Comparison of ENCODE assay signal across 3 cellular contexts in genomic region chr6:28117386-28118050, GRCh38.
TF ChIP-seq lines count a peak whose summit lies in the region.

No MANE protein-coding gene starts in this region.

TF ChIP-seq in SK-N-SH, 30 proteins besides CTCF, POLR2A, EP300 and RAD21:
- TF ChIP-seq USF2 (IDR thresholded peaks at IDR 0.05; ENCODE audit: borderline replicate concordance, low read depth, low read length) (no peak), SMC3 (IDR thresholded peaks at IDR 0.05; ENCODE audit: low read depth, low read length) (no peak)

TF ChIP-seq in SK-N-SH treated with all-trans-retinoic acid at 6 μM for 48 hours, 23 proteins besides CTCF, POLR2A, EP300 and RAD21:
- TF ChIP-seq GLIS3 (CRISPR knock-in tag; IDR thresholded peaks at IDR 0.05) (no peak), TCF4 (CRISPR knock-in tag; IDR thresholded peaks at IDR 0.05; ENCODE audit: borderline replicate concordance) (no peak), OSR1 (CRISPR knock-in tag; IDR thresholded peaks at IDR 0.05) (no peak), ZFP3 (CRISPR knock-in tag; IDR thresholded peaks at IDR 0.05) (no peak), PATZ1 (CRISPR knock-in tag; IDR thresholded peaks at IDR 0.05; ENCODE audit: borderline replicate concordance) (no peak), ZNF565 (CRISPR knock-in tag; conservative IDR thresholded peaks at IDR 0.05; ENCODE audit: low read depth) (no peak), ESRRG (CRISPR knock-in tag; IDR thresholded peaks at IDR 0.05) (no peak), ARNTL (CRISPR knock-in tag; IDR thresholded peaks at IDR 0.05; ENCODE audit: borderline replicate concordance, low read depth) (no peak), ZC3H10 (CRISPR knock-in tag; IDR thresholded peaks at IDR 0.05) (no peak), ISL1 (CRISPR knock-in tag; IDR thresholded peaks at IDR 0.05) (no peak), POU6F1 (CRISPR knock-in tag; IDR thresholded peaks at IDR 0.05; ENCODE audit: borderline replicate concordance, low read depth) (no peak), ZNF8 (CRISPR knock-in tag; IDR thresholded peaks at IDR 0.05) (no peak), BACH2 (CRISPR knock-in tag; IDR thresholded peaks at IDR 0.05; ENCODE audit: borderline replicate concordance) (no peak), TOX (CRISPR knock-in tag; IDR thresholded peaks at IDR 0.05; ENCODE audit: borderline replicate concordance) (no peak)
- TF ChIP-seq, protein P1, sequence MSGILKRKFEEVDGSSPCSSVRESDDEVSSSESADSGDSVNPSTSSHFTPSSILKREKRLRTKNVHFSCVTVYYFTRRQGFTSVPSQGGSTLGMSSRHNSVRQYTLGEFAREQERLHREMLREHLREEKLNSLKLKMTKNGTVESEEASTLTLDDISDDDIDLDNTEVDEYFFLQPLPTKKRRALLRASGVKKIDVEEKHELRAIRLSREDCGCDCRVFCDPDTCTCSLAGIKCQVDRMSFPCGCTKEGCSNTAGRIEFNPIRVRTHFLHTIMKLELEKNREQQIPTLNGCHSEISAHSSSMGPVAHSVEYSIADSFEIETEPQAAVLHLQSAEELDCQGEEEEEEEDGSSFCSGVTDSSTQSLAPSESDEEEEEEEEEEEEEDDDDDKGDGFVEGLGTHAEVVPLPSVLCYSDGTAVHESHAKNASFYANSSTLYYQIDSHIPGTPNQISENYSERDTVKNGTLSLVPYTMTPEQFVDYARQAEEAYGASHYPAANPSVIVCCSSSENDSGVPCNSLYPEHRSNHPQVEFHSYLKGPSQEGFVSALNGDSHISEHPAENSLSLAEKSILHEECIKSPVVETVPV (CRISPR knock-in tag; IDR thresholded peaks at IDR 0.05) = no peak
- TF ChIP-seq, protein P2, sequence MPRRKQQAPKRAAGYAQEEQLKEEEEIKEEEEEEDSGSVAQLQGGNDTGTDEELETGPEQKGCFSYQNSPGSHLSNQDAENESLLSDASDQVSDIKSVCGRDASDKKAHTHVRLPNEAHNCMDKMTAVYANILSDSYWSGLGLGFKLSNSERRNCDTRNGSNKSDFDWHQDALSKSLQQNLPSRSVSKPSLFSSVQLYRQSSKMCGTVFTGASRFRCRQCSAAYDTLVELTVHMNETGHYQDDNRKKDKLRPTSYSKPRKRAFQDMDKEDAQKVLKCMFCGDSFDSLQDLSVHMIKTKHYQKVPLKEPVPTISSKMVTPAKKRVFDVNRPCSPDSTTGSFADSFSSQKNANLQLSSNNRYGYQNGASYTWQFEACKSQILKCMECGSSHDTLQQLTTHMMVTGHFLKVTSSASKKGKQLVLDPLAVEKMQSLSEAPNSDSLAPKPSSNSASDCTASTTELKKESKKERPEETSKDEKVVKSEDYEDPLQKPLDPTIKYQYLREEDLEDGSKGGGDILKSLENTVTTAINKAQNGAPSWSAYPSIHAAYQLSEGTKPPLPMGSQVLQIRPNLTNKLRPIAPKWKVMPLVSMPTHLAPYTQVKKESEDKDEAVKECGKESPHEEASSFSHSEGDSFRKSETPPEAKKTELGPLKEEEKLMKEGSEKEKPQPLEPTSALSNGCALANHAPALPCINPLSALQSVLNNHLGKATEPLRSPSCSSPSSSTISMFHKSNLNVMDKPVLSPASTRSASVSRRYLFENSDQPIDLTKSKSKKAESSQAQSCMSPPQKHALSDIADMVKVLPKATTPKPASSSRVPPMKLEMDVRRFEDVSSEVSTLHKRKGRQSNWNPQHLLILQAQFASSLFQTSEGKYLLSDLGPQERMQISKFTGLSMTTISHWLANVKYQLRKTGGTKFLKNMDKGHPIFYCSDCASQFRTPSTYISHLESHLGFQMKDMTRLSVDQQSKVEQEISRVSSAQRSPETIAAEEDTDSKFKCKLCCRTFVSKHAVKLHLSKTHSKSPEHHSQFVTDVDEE (CRISPR knock-in tag; IDR thresholded peaks at IDR 0.05) = no peak

TF ChIP-seq in H1, 55 proteins besides CTCF, POLR2A, EP300 and RAD21:
- TF ChIP-seq ATF3 (IDR thresholded peaks at IDR 0.05; ENCODE audit: insufficient read depth, low read depth, low read length) (no peak), POU5F1 (IDR thresholded peaks at IDR 0.05; ENCODE audit: low read depth, low read length) (no peak), SP1 (IDR thresholded peaks at IDR 0.05; ENCODE audit: low read depth, low read length) (no peak)
